In genomic region chr5:173782671-173783101, GRCh38 we compare ENCODE assay signal across 10 cellular contexts.
DNase-seq lines count a peak whose midpoint lies in the region; ATAC-seq, FAIRE-seq and TF ChIP-seq lines count a peak whose summit lies in the region.
"Had no signal": no experiment of that assay in that cellular context is flagged by ENCODE, and none has a peak within 500 bp of the region (broad histone marks: within the 10 kb centered on the region; RNA-seq: fewer than 3 reads in every experiment).

No MANE protein-coding gene starts in this region.

- no peak overlapping the region for H3K4me2 ChIP-seq in keratinocyte (ENCODE audit: control insufficient read depth, extremely low read depth, insufficient read depth, low read depth, low read length)

- H3K9ac ChIP-seq in keratinocyte (ENCODE audit: control insufficient read depth, extremely low read depth, insufficient read depth, low read length) = peak overlapping the region; percentile 53

- peak overlapping the region; percentile 97 for H2AFZ ChIP-seq in keratinocyte (ENCODE audit: control insufficient read depth, low read length)

- H3K4me1 Mint-ChIP-seq in activated CD4-positive, alpha-beta T cell treated with anti-CD3 and anti-CD28 coated beads for 36 hours = peaks cover 29% of the 10 kb centered on the region
- peaks cover 21% of the 10 kb centered on the region for H3K4me1 Mint-ChIP-seq in activated naive CD8-positive, alpha-beta T cell (ENCODE audit: low read depth)

- WGBS in thyroid gland, 2 donors = 92% methylated on average over 4 of the region's 4 CpGs

- H3K36me3 Mint-ChIP-seq in activated CD4-positive, alpha-beta T cell treated with anti-CD3 and anti-CD28 coated beads for 36 hours (ENCODE audit: low read depth) = no peaks in the 10 kb centered on the region
- H3K36me3 Mint-ChIP-seq in activated naive CD8-positive, alpha-beta T cell = no peaks in the 10 kb centered on the region

- H3K4me3 ChIP-seq in keratinocyte (ENCODE audit: control insufficient read depth in 2 of 3, extremely low read depth in 1 of 3, insufficient read depth in 2 of 3, low read depth in 1 of 3, low read length in 3 of 3) (no peak overlapping the region), thyroid gland (replicated peaks in 1 of 3) (no peak overlapping the region)

- H3K27me3 Mint-ChIP-seq in activated CD4-positive, alpha-beta T cell treated with anti-CD3 and anti-CD28 coated beads for 36 hours = no peaks in the 10 kb centered on the region
- no peaks in the 10 kb centered on the region for H3K27me3 Mint-ChIP-seq in activated naive CD8-positive, alpha-beta T cell

- no peak for FAIRE-seq in keratinocyte (lab: Jason Lieb, UNC)
- FAIRE-seq: TTC549 had no signal

- ATAC-seq in activated CD4-positive, alpha-beta T cell treated with anti-CD3 and anti-CD28 coated beads for 36 hours = no peak

- H3K27me3 ChIP-seq in keratinocyte (ENCODE audit: control insufficient read depth, extremely low read depth, insufficient read depth, low read length) (no peaks in the 10 kb centered on the region), thyroid gland (no peaks in the 10 kb centered on the region)

- H3K9me3 ChIP-seq in keratinocyte (ENCODE audit: control insufficient read depth, low read depth, low read length) (no peaks in the 10 kb centered on the region), thyroid gland (no peaks in the 10 kb centered on the region)

- H3K4me1 ChIP-seq in keratinocyte (ENCODE audit: control insufficient read depth, extremely low read depth, insufficient read depth, low read length) (peaks cover 15% of the 10 kb centered on the region), thyroid gland (peaks cover 17 to 29% of the 10 kb centered on the region in 2 donors)

- no peak overlapping the region for H3K4me3 Mint-ChIP-seq in activated CD4-positive, alpha-beta T cell treated with anti-CD3 and anti-CD28 coated beads for 36 hours
- no peak overlapping the region for H3K4me3 Mint-ChIP-seq in activated naive CD8-positive, alpha-beta T cell

- H3K36me3 ChIP-seq in keratinocyte (ENCODE audit: control insufficient read depth in 2 of 2, extremely low read depth in 1 of 2, insufficient read depth in 2 of 2, low read length in 2 of 2) = no peaks in the 10 kb centered on the region
- H3K36me3 ChIP-seq in thyroid gland = no peaks in the 10 kb centered on the region

- peak overlapping the region; percentile 89 for H3K27ac Mint-ChIP-seq in activated CD4-positive, alpha-beta T cell treated with anti-CD3 and anti-CD28 coated beads for 36 hours
- H3K27ac Mint-ChIP-seq in activated naive CD8-positive, alpha-beta T cell = peak overlapping the region; percentile 92

- no peaks in the 10 kb centered on the region for H4K20me1 ChIP-seq in keratinocyte (ENCODE audit: control insufficient read depth, extremely low read depth, insufficient read depth, low read length)

- H3K9me3 Mint-ChIP-seq in activated CD4-positive, alpha-beta T cell treated with anti-CD3 and anti-CD28 coated beads for 36 hours (ENCODE audit: low read depth) = no peaks in the 10 kb centered on the region
- no peaks in the 10 kb centered on the region for H3K9me3 Mint-ChIP-seq in activated naive CD8-positive, alpha-beta T cell (ENCODE audit: low read depth)

- TF ChIP-seq CTCF in keratinocyte (optimal IDR thresholded peaks at IDR 0.05 in 1 of 3, IDR thresholded peaks at IDR 0.05 in 1 of 3, conservative IDR thresholded peaks at IDR 0.05 in 1 of 3; ENCODE audit: extremely low read depth in 1 of 3, insufficient read depth in 2 of 3, low read length in 3 of 3) (no peak), thyroid gland (IDR thresholded peaks at IDR 0.05) (no peak)

- TF ChIP-seq POLR2A in thyroid gland (IDR thresholded peaks at IDR 0.05) = no peak

- intact Hi-C loops in activated CD4-positive, alpha-beta T cell treated with anti-CD3 and anti-CD28 coated beads for 36 hours (cut with DNase I, micrococcal nuclease) = loop anchor here (2.0 to 10.0 kb wide), 3 partner anchors 104 to 192 kb away; partner anchors contain the start of gene BOD1 (in 1 of the 2)
- intact Hi-C loops in thyroid gland (cut with DNase I) = no loop called here

- CTCF ChIA-PET in activated CD4-positive, alpha-beta T cell treated with anti-CD3 and anti-CD28 coated beads for 36 hours (lab: Charles Lee) = no interaction called here

- H3K9me1 ChIP-seq in keratinocyte (ENCODE audit: control insufficient read depth, extremely low read depth, insufficient read depth, low read length) = no peaks in the 10 kb centered on the region

- H3K27ac ChIP-seq in keratinocyte (ENCODE audit: control insufficient read depth, insufficient read depth, low read length) = peak overlapping the region; percentile 90
- peak overlapping the region in 2 of 3 donors; percentile 64 to 69 for H3K27ac ChIP-seq in thyroid gland

- H3K79me2 ChIP-seq in keratinocyte (ENCODE audit: control insufficient read depth, insufficient read depth, low read length) = no peaks in the 10 kb centered on the region

- dilution Hi-C loops in keratinocyte (cut with MboI; ENCODE audit: extremely low pct_ligation_motif_present, low sequenced_read_pairs) = no loop called here

- DNase-seq in activated CD4-positive, alpha-beta T cell treated with anti-CD3 and anti-CD28 coated beads for 36 hours = no peak
- no peak for DNase-seq in activated CD4-positive, alpha-beta T cell treated with anti-CD3 and anti-CD28 coated beads, Interleukin-2, amount 50 U/mL, for 1 hour
- DNase-seq in keratinocyte (ENCODE audit: low read depth, low spot score) (no peak), thyroid gland (no peak), Kasumi-1 (lab: John Stamatoyannopoulos, UW) (no peak), NOMO-1 (lab: John Stamatoyannopoulos, UW; ENCODE audit: unreplicated experiment in 2 of 2) (no peak)
- no peak for DNase-seq in effector CD4-positive, alpha-beta T cell
- DNase-seq: NCI-H2081 had no signal

- POLR2A ChIA-PET in activated CD4-positive, alpha-beta T cell treated with anti-CD3 and anti-CD28 coated beads for 36 hours (lab: Charles Lee) = no interaction called here
